ENCODE assay signal across 10 cellular contexts in the genomic region with DNA sequence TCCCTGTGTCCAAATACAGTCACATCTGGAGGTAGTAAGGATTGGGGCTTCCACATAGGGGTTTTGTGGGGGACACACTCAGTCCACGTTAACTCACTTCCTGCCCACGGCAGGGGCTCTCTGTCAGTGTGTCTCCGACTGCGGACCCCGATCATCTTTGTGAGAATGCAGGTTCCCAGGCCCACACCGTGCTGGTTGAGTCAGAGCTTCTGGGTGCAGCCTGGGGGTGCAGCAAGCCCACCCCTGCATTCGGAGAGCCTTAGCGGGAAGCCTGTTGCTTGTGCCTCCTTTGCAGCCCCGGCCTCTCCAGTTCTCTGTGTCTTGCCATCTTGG. TPM values are rescaled to one million over a fixed set of nuclear protein-coding genes. Genes with fewer than 3 reads are reported as not detected.
A peak's percentile ranks its signal among the peaks of the same experiment; 100 is the strongest.
DNase-seq lines count a peak whose midpoint lies in the region; ATAC-seq and TF ChIP-seq lines count a peak whose summit lies in the region.
"Had no signal": no experiment of that assay in that cellular context is flagged by ENCODE, and none has a peak within 500 bp of the region (broad histone marks: within the 10 kb centered on the region; RNA-seq: fewer than 3 reads in every experiment).

No MANE protein-coding gene starts in this region.

- ATAC-seq in CD4-positive, CD25-positive, alpha-beta regulatory T cell (ENCODE audit: low read depth in 2 of 2), result no peak
- no peak for ATAC-seq in HG03108 (IDR thresholded peaks at IDR 0.05; ENCODE audit: unreplicated experiment)
- no peak for ATAC-seq in WTC11

- no peak for TF ChIP-seq CTCF in breast epithelium (IDR thresholded peaks at IDR 0.05)
- no peak for TF ChIP-seq CTCF in neural progenitor cell (IDR thresholded peaks at IDR 0.05)
- no peak for TF ChIP-seq CTCF in WTC11 (IDR thresholded peaks at IDR 0.05)

- H3K4me3 ChIP-seq in CD4-positive, CD25-positive, alpha-beta regulatory T cell (ENCODE audit: low read depth, low read length), result peak overlapping the region; percentile 93
- H3K4me3 ChIP-seq in HUES64 (ENCODE audit: low read length), result no peak overlapping the region
- peak overlapping the region in 2 of 3 donors; percentile 2 to 43 for H3K4me3 ChIP-seq in breast epithelium
- no peak overlapping the region for H3K4me3 ChIP-seq in neural progenitor cell

- peak overlapping the region; percentile 89 to 97 (median 92) for H3K4me3 Mint-ChIP-seq in CD4-positive, CD25-positive, alpha-beta regulatory T cell
- H3K4me3 Mint-ChIP-seq in neural progenitor cell (no peak overlapping the region), WTC11 (no peak overlapping the region)

- intact Hi-C loops in breast epithelium (cut with DNase I; ENCODE audit: low total_unique reads), result no loop called here

- H3K9ac ChIP-seq in HUES64 (ENCODE audit: low read depth, low read length), result no peak overlapping the region
- no peak overlapping the region for H3K9ac ChIP-seq in neural progenitor cell

- H3K27ac ChIP-seq in CD4-positive, CD25-positive, alpha-beta regulatory T cell (ENCODE audit: insufficient read depth, low read length, poor library complexity, severe bottlenecking), result peak overlapping the region; percentile 84
- H3K27ac ChIP-seq in HUES64 (ENCODE audit: low read depth, low read length) (peak overlapping the region; percentile 31; the same call in 1 of the 2 replicates), breast epithelium (peak overlapping the region in 1 of 2 donors; percentile 44), neural progenitor cell (no peak overlapping the region)

- CTCF ChIA-PET in HEK293T (lab: Yijun Ruan, JAX) (no interaction called here), WTC11 (lab: Charles Lee) (interaction anchor here (1.2 to 4.5 kb wide), 4 partner anchors 78 to 104 kb away, joined by 3 to 31 read pairs (median 10); no protein-coding TSS in a partner anchor)

- no peaks in the 10 kb centered on the region for H3K27me3 ChIP-seq in CD4-positive, CD25-positive, alpha-beta regulatory T cell (ENCODE audit: control insufficient read depth, insufficient read depth, low read length)
- H3K27me3 ChIP-seq in HUES64 (ENCODE audit: insufficient read depth, low read length) (no peaks in the 10 kb centered on the region), breast epithelium (no peaks in the 10 kb centered on the region), neural progenitor cell (no peaks in the 10 kb centered on the region)

- H3K36me3 Mint-ChIP-seq in CD4-positive, CD25-positive, alpha-beta regulatory T cell, result peaks cover 19% of the 10 kb centered on the region
- H3K36me3 Mint-ChIP-seq in neural progenitor cell (no peaks in the 10 kb centered on the region), WTC11 (peaks cover 9% of the 10 kb centered on the region)

- H3K9me3 ChIP-seq in CD4-positive, CD25-positive, alpha-beta regulatory T cell (ENCODE audit: control insufficient read depth in 2 of 2, low read length in 2 of 2), result peaks cover 0 to 5% of the 10 kb centered on the region in 2 experiments
- H3K9me3 ChIP-seq in HUES64 (ENCODE audit: insufficient read depth, low read depth, low read length) (0 out of 2 replicates have a peak, but pooled peaks cover 4% of the 10 kb centered on the region), breast epithelium (peaks cover 7 to 10% of the 10 kb centered on the region in 2 donors), neural progenitor cell (ENCODE audit: low read depth) (no peaks in the 10 kb centered on the region)

- POLR2A ChIA-PET in HEK293T (lab: Yijun Ruan, JAX), result no interaction called here
- POLR2A ChIA-PET in WTC11 (lab: Charles Lee), result no interaction called here

- 85% methylated on average over 9 of the region's 9 CpGs for WGBS in HUES64

- no peak for DNase-seq in CD4-positive, CD25-positive, alpha-beta regulatory T cell
- no peak for DNase-seq in breast epithelium (ENCODE audit: low spot score in 2 of 2)
- no peak for DNase-seq in neural progenitor cell (ENCODE audit: low spot score)
- DNase-seq in HEK293T (ENCODE audit: extremely low spot score), result no peak
- DNase-seq in NK-92 treated with Interleukin-12 subunit alpha and Interleukin-12 subunit beta, amount 100 ng/mL, for 24 hours (lab: John Stamatoyannopoulos, UW), result no peak
- no peak for DNase-seq in WTC11 (ENCODE audit: low spot score)
- DNase-seq: midbrain, NCI-H187 treated with DMSO at 0.1 percent for 48 hours had no signal

- H3F3A ChIP-seq in neural progenitor cell (ENCODE audit: low read depth), result peaks cover 10% of the 10 kb centered on the region

- no peak for TF ChIP-seq POLR2A in breast epithelium (IDR thresholded peaks at IDR 0.05)

- peaks cover 5% of the 10 kb centered on the region for H3K36me3 ChIP-seq in CD4-positive, CD25-positive, alpha-beta regulatory T cell (ENCODE audit: control insufficient read depth, insufficient read depth, low read length)
- H3K36me3 ChIP-seq in HUES64 (ENCODE audit: insufficient read depth, low read length) (no peaks in the 10 kb centered on the region), breast epithelium (no peaks in the 10 kb centered on the region), neural progenitor cell (no peaks in the 10 kb centered on the region)

- H3K79me2 ChIP-seq in neural progenitor cell (ENCODE audit: low read depth), result no peaks in the 10 kb centered on the region

- H3K4me2 ChIP-seq in neural progenitor cell, result no peak overlapping the region

- H3K4me1 Mint-ChIP-seq in CD4-positive, CD25-positive, alpha-beta regulatory T cell, result peaks cover 5 to 87% (median 52%) of the 10 kb centered on the region in 4 donors
- peaks cover 64% of the 10 kb centered on the region for H3K4me1 Mint-ChIP-seq in neural progenitor cell
- H3K4me1 Mint-ChIP-seq in WTC11, result peaks cover 69% of the 10 kb centered on the region

- H3K27ac Mint-ChIP-seq in CD4-positive, CD25-positive, alpha-beta regulatory T cell, result peak overlapping the region; percentile 98 to 100 (median 99)
- peak overlapping the region; percentile 72 for H3K27ac Mint-ChIP-seq in neural progenitor cell
- H3K27ac Mint-ChIP-seq in WTC11, result no peak overlapping the region; the same call in none of the 2 replicates

- H3K9me3 Mint-ChIP-seq in CD4-positive, CD25-positive, alpha-beta regulatory T cell, result peaks cover 0 to 2% (median 0%) of the 10 kb centered on the region in 7 donors
- H3K9me3 Mint-ChIP-seq in neural progenitor cell (peaks cover 5% of the 10 kb centered on the region), WTC11 (peaks cover 11% of the 10 kb centered on the region)

- H3K27me3 Mint-ChIP-seq in CD4-positive, CD25-positive, alpha-beta regulatory T cell, result no peaks in the 10 kb centered on the region
- H3K27me3 Mint-ChIP-seq in neural progenitor cell (ENCODE audit: insufficient read depth, low read depth) (peaks cover 7% of the 10 kb centered on the region), WTC11 (ENCODE audit: low read depth) (no peaks in the 10 kb centered on the region)

- H3K4me1 ChIP-seq in CD4-positive, CD25-positive, alpha-beta regulatory T cell (ENCODE audit: control insufficient read depth, insufficient read depth, low read length, poor library complexity, severe bottlenecking), result peaks cover 58% of the 10 kb centered on the region
- H3K4me1 ChIP-seq in HUES64 (ENCODE audit: insufficient read depth, low read length) (peaks cover 51% of the 10 kb centered on the region), breast epithelium (no peaks in the 10 kb centered on the region), neural progenitor cell (peaks cover 37% of the 10 kb centered on the region)

- no peaks in the 10 kb centered on the region for H4K20me1 ChIP-seq in neural progenitor cell (ENCODE audit: low read depth)

- H2AFZ ChIP-seq in neural progenitor cell (replicated peaks), result no peak overlapping the region

TF ChIP-seq in HEK293T, 16 proteins besides CTCF, POLR2A, EP300 and RAD21 (continues in another document):
- no peak for TF ChIP-seq ELF4 (IDR thresholded peaks at IDR 0.05)
- no peak for TF ChIP-seq PKNOX1 (IDR thresholded peaks at IDR 0.05)
- TF ChIP-seq FOXK2 (IDR thresholded peaks at IDR 0.05), result no peak
- no peak for TF ChIP-seq ARNT (IDR thresholded peaks at IDR 0.05)
- TF ChIP-seq FOXM1 (IDR thresholded peaks at IDR 0.05; ENCODE audit: borderline replicate concordance), result no peak
- TF ChIP-seq BHLHE40 (IDR thresholded peaks at IDR 0.05; ENCODE audit: borderline replicate concordance), result no peak
- no peak for TF ChIP-seq SUZ12 (IDR thresholded peaks at IDR 0.05)
- TF ChIP-seq CTBP1 (IDR thresholded peaks at IDR 0.05; ENCODE audit: borderline replicate concordance), result no peak
- no peak for TF ChIP-seq NFRKB (IDR thresholded peaks at IDR 0.05)

TF ChIP-seq in WTC11, 78 proteins besides CTCF, POLR2A, EP300 and RAD21 (continues in another document):
- no peak for TF ChIP-seq FOXK1 (CRISPR knock-in tag; IDR thresholded peaks at IDR 0.05)
- no peak for TF ChIP-seq ESRRA (CRISPR knock-in tag; IDR thresholded peaks at IDR 0.05; ENCODE audit: borderline replicate concordance)
- TF ChIP-seq TP53 (CRISPR knock-in tag; IDR thresholded peaks at IDR 0.05), result no peak
- no peak for TF ChIP-seq TEAD1 (CRISPR knock-in tag; IDR thresholded peaks at IDR 0.05)
- no peak for TF ChIP-seq JUN (CRISPR knock-in tag; IDR thresholded peaks at IDR 0.05)
- TF ChIP-seq OVOL2 (CRISPR knock-in tag; IDR thresholded peaks at IDR 0.05; ENCODE audit: borderline replicate concordance), result no peak
- no peak for TF ChIP-seq ZNF423 (CRISPR knock-in tag; IDR thresholded peaks at IDR 0.05)
- no peak for TF ChIP-seq EMX1 (CRISPR knock-in tag; IDR thresholded peaks at IDR 0.05)
- TF ChIP-seq, protein P1, sequence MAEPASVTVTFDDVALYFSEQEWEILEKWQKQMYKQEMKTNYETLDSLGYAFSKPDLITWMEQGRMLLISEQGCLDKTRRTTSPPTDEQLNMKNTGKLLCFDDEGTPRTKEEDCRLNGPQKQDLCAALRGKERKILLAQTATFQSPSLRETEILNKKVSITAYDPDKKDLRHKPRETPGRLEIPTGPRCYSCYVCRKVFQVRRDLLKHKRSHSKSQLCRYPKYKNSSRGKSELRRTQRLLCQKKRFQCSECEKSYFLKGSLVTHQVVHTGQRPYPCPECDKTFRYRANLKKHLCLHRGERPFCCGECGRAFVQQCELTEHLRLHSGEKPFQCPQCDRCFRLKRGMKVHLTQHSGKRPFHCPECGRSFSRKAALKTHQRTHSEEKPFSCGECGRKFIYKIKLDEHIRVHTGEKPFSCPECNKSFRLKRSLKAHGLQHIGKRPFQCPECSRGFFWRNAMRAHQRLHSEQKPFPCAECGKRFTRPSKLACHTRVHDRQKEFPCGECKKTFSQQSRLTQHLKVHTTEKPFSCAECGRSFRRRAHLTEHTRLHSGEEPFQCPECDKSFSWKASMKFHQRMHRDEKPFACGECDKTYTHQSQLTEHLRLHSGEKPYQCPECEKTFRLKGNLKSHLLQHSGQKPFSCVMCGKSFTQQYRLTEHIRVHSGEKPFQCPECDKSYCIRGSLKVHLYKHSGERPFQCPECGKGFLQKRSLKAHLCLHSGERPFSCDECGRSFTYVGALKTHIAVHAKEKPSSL (CRISPR knock-in tag; conservative IDR thresholded peaks at IDR 0.05), result no peak

RNA-seq across cellular contexts. Expression of gene HPCAL1, which starts 28.0 kb away (rescaled TPM):
- 33.8 TPM for total RNA-seq in CD4-positive, CD25-positive, alpha-beta regulatory T cell
- polyA plus RNA-seq in CD4-positive, CD25-positive, alpha-beta regulatory T cell, result 10 to 100 TPM; 80.6 to 95.6 (median 87.7) TPM
- 5.9 TPM for polyA plus RNA-seq in HUES64 (2013, experiment 1 of 2)
- 7.5 TPM for polyA plus RNA-seq in HUES64 (2013, experiment 2 of 2)
- 10 to 100 TPM; 38.6 to 41.9 (median 41.6) TPM for total RNA-seq in breast epithelium
- 3.7 and 8.0 TPM in 2 replicates for total RNA-seq in neural progenitor cell (ENCODE audit: low replicate concordance)
- 10.5 to 12.4 TPM (median 11.8 TPM) in 3 replicates for total RNA-seq in WTC11 (2021)

Comparison
In these comparisons a context has a peak if more than half of its experiments do, and no peak if none do; other contexts are left out.
1. H3K4me3 ChIP-seq: peak in CD4-positive, CD25-positive, alpha-beta regulatory T cell (single experiment) and breast epithelium (2 of 3); none in HUES64 (single experiment) and neural progenitor cell (single experiment).
2. H3K4me3 Mint-ChIP-seq: peak in CD4-positive, CD25-positive, alpha-beta regulatory T cell (4 of 4); none in neural progenitor cell (single experiment) and WTC11 (single experiment).